In genomic region chr3:16174976-16175901, GRCh38 we compare ENCODE assay signal across 17 cellular contexts. TPM values are rescaled to one million over a fixed set of nuclear protein-coding genes. Genes with fewer than 3 reads are reported as not detected.
DNase-seq lines count a peak whose midpoint lies in the region; ATAC-seq and TF ChIP-seq lines count a peak whose summit lies in the region.
"Had no signal": no experiment of that assay in that cellular context is flagged by ENCODE, and none has a peak within 500 bp of the region (broad histone marks: within the 10 kb centered on the region; RNA-seq: fewer than 3 reads in every experiment).

No MANE protein-coding gene starts in this region.

- H3K9ac ChIP-seq in mammary epithelial cell (ENCODE audit: insufficient read depth, low read length) = no peak overlapping the region

- peak overlapping the region; percentile 24 for H3K27ac Mint-ChIP-seq in MCF 10A (ENCODE audit: low read depth, unreplicated experiment)
- H3K27ac Mint-ChIP-seq: activated CD8-positive, alpha-beta T cell treated with anti-CD3 and anti-CD28 coated beads for 36 hours; activated naive CD8-positive, alpha-beta T cell treated with anti-CD3 and anti-CD28 coated beads for 36 hours; effector memory CD8-positive, alpha-beta T cell; natural killer cell treated with Interleukin-12 subunit alpha and Interleukin-12 subunit beta and Interleukin-15 and Interleukin-18, amount 100 ng/mL, for 72 hours; stimulated activated effector memory CD8-positive, alpha-beta T cell treated with anti-CD3 and anti-CD28 coated beads, Interleukin-12 subunit alpha, Interleukin-12 subunit beta, amount 100 ng/mL, for 72 hours had no signal

- H3K36me3 ChIP-seq in mammary epithelial cell (ENCODE audit: insufficient read depth, low read length) (no peaks in the 10 kb centered on the region), ovary (no peaks in the 10 kb centered on the region), urinary bladder (ENCODE audit: insufficient read depth) (no peaks in the 10 kb centered on the region)

- H3K27me3 ChIP-seq in mammary epithelial cell (ENCODE audit: insufficient read depth, low read length) (peaks cover 5% of the 10 kb centered on the region), ovary (no peaks in the 10 kb centered on the region)

- no peaks in the 10 kb centered on the region for H4K20me1 ChIP-seq in mammary epithelial cell (ENCODE audit: insufficient read depth, low read length)

- TF ChIP-seq CTCF in MCF 10A (IDR thresholded peaks at IDR 0.05; ENCODE audit: unreplicated experiment) = no peak
- no peak for TF ChIP-seq CTCF in mammary epithelial cell (conservative IDR thresholded peaks at IDR 0.05 in 1 of 2, IDR thresholded peaks at IDR 0.05 in 1 of 2; ENCODE audit: extremely low read depth in 1 of 2, insufficient read depth in 1 of 2, low read depth in 1 of 2, low read length in 2 of 2)
- no peak for TF ChIP-seq CTCF in fibroblast of villous mesenchyme (IDR thresholded peaks at IDR 0.05; ENCODE audit: insufficient read depth, low read depth, low read length)
- no peak for TF ChIP-seq CTCF in ovary (IDR thresholded peaks at IDR 0.05)

- POLR2A ChIA-PET in MCF 10A (lab: Yijun Ruan, JAX) = interaction anchor here (0.6 to 3.0 kb wide), 9 partner anchors 8 to 353 kb away, joined by 3 to 26 read pairs (median 5); no protein-coding TSS in a partner anchor

- H3K79me2 ChIP-seq in mammary epithelial cell (ENCODE audit: insufficient read depth, low read length) = no peaks in the 10 kb centered on the region

- in situ Hi-C loops in mammary epithelial cell (cut with MboI; ENCODE audit: low sequenced_read_pairs in 2 of 2) = loop anchor here in 1 of 2 donors (10.0 kb wide), 1 partner anchor 130 kb away; no protein-coding TSS in a partner anchor

- TSS peak; percentile 70 for BruUV-seq in MCF 10A (replicated peaks; lab: Mats Ljungman, UMichigan)
- BruUV-seq in mammary epithelial cell (replicated peaks; lab: Mats Ljungman, UMichigan) = no TSS peak

- H3K27ac ChIP-seq in mammary epithelial cell (ENCODE audit: insufficient read depth, low read depth, low read length) = no peak overlapping the region
- H3K27ac ChIP-seq in ovary = peak overlapping the region in 1 of 2 donors; percentile 31
- no peak overlapping the region for H3K27ac ChIP-seq in urinary bladder (ENCODE audit: low read depth)

- TF ChIP-seq POLR2A in ovary (IDR thresholded peaks at IDR 0.05) = no peak

- ATAC-seq in HG03520 (IDR thresholded peaks at IDR 0.05; ENCODE audit: unreplicated experiment) = no peak
- ATAC-seq: activated CD8-positive, alpha-beta T cell treated with anti-CD3 and anti-CD28 coated beads for 36 hours; effector memory CD8-positive, alpha-beta T cell; K562; natural killer cell treated with Interleukin-12 subunit alpha and Interleukin-12 subunit beta and Interleukin-15 and Interleukin-18, amount 100 ng/mL, for 72 hours had no signal

- H3K4me1 ChIP-seq in mammary epithelial cell (ENCODE audit: insufficient read depth, low read length) (peaks cover 5% of the 10 kb centered on the region), ovary (ENCODE audit: insufficient read depth) (peaks cover 14% of the 10 kb centered on the region), urinary bladder (ENCODE audit: insufficient read depth) (no peaks in the 10 kb centered on the region)

- H3K4me3 Mint-ChIP-seq in MCF 10A (ENCODE audit: unreplicated experiment) = peak overlapping the region; percentile 73
- H3K4me3 Mint-ChIP-seq: activated CD8-positive, alpha-beta T cell treated with anti-CD3 and anti-CD28 coated beads for 36 hours; activated naive CD8-positive, alpha-beta T cell treated with anti-CD3 and anti-CD28 coated beads for 36 hours; effector memory CD8-positive, alpha-beta T cell; natural killer cell treated with Interleukin-12 subunit alpha and Interleukin-12 subunit beta and Interleukin-15 and Interleukin-18, amount 100 ng/mL, for 72 hours; stimulated activated effector memory CD8-positive, alpha-beta T cell treated with anti-CD3 and anti-CD28 coated beads, Interleukin-12 subunit alpha, Interleukin-12 subunit beta, amount 100 ng/mL, for 72 hours had no signal

- no peak overlapping the region for H3K4me3 ChIP-seq in mammary epithelial cell (replicated peaks in 1 of 3; ENCODE audit: insufficient read depth in 1 of 3, low read depth in 2 of 3, low read length in 3 of 3)
- H3K4me3 ChIP-seq in fibroblast of villous mesenchyme (ENCODE audit: low read depth, low read length) = peak overlapping the region; percentile 15
- H3K4me3 ChIP-seq in ovary = peak overlapping the region; percentile 38
- peak overlapping the region; percentile 27 for H3K4me3 ChIP-seq in urinary bladder (ENCODE audit: low read depth, low read length)
- H3K4me3 ChIP-seq: K562 had no signal

- peaks cover 11% of the 10 kb centered on the region for H3K36me3 Mint-ChIP-seq in MCF 10A (ENCODE audit: insufficient read depth, unreplicated experiment)
- H3K36me3 Mint-ChIP-seq: activated naive CD8-positive, alpha-beta T cell treated with anti-CD3 and anti-CD28 coated beads for 36 hours; natural killer cell treated with Interleukin-12 subunit alpha and Interleukin-12 subunit beta and Interleukin-15 and Interleukin-18, amount 100 ng/mL, for 72 hours; stimulated activated effector memory CD8-positive, alpha-beta T cell treated with anti-CD3 and anti-CD28 coated beads, Interleukin-12 subunit alpha, Interleukin-12 subunit beta, amount 100 ng/mL, for 72 hours had no signal

- H3K9me3 Mint-ChIP-seq in MCF 10A (ENCODE audit: unreplicated experiment) = no peaks in the 10 kb centered on the region
- H3K9me3 Mint-ChIP-seq: activated CD8-positive, alpha-beta T cell treated with anti-CD3 and anti-CD28 coated beads for 36 hours; activated naive CD8-positive, alpha-beta T cell treated with anti-CD3 and anti-CD28 coated beads for 36 hours; effector memory CD8-positive, alpha-beta T cell; natural killer cell treated with Interleukin-12 subunit alpha and Interleukin-12 subunit beta and Interleukin-15 and Interleukin-18, amount 100 ng/mL, for 72 hours; stimulated activated effector memory CD8-positive, alpha-beta T cell treated with anti-CD3 and anti-CD28 coated beads, Interleukin-12 subunit alpha, Interleukin-12 subunit beta, amount 100 ng/mL, for 72 hours had no signal

- no peaks in the 10 kb centered on the region for H3K9me3 ChIP-seq in mammary epithelial cell (replicated peaks; ENCODE audit: insufficient read depth, low read length)
- no peaks in the 10 kb centered on the region for H3K9me3 ChIP-seq in ovary

- CTCF ChIA-PET in MCF 10A (lab: Yijun Ruan, JAX) = interaction anchor here (0.6 to 11.9 kb wide), 9 partner anchors 73 to 361 kb away, joined by 3 to 183 read pairs (median 3); no protein-coding TSS in a partner anchor
- CTCF ChIA-PET in mammary epithelial cell (lab: Charles Lee; ENCODE audit: low non-redundant PET) = interaction anchor here (0.5 kb wide), 1 partner anchor 411 kb away, joined by 3 read pairs; no protein-coding TSS in a partner anchor

- H2AFZ ChIP-seq in mammary epithelial cell (ENCODE audit: low read depth, low read length) = no peak overlapping the region

- DNase-seq in MCF 10A (ENCODE audit: unreplicated experiment) = no peak
- no peak for DNase-seq in mammary epithelial cell
- DNase-seq in fibroblast of villous mesenchyme (ENCODE audit: low read depth) = no peak
- DNase-seq in ovary = no peak
- DNase-seq in HT-29 (ENCODE audit: low spot score) = no peak
- DNase-seq in NCI-H446 (lab: John Stamatoyannopoulos, UW) = no peak
- DNase-seq: activated CD8-positive, alpha-beta T cell treated with anti-CD3 and anti-CD28 coated beads for 36 hours; activated naive CD8-positive, alpha-beta T cell treated with anti-CD3 and anti-CD28 coated beads for 36 hours; effector memory CD8-positive, alpha-beta T cell; NCI-H2081; T-helper 2 cell had no signal

- TF ChIP-seq EP300 in ovary (IDR thresholded peaks at IDR 0.05) = no peak

- dilution Hi-C loops in mammary epithelial cell (cut with HindIII; ENCODE audit: low sequenced_read_pairs) = no loop called here

- H3K27me3 Mint-ChIP-seq in MCF 10A (ENCODE audit: insufficient read depth, unreplicated experiment) = no peaks in the 10 kb centered on the region

- 86% methylated on average over 17 of the region's 19 CpGs for WGBS in mammary epithelial cell (ENCODE audit: low coverage, missing lambda C conversion rate)
- WGBS in ovary, 3 donors = 83 to 92% (median 85%) methylated on average over 19 of the region's 19 CpGs
- WGBS in urinary bladder = 89% methylated on average over 19 of the region's 19 CpGs

- intact Hi-C loops in MCF 10A (cut with micrococcal nuclease) (loop anchor here (1.0 to 5.0 kb wide), 2 partner anchors 73 to 127 kb away; no protein-coding TSS in a partner anchor), mammary epithelial cell (cut with micrococcal nuclease) (loop anchor here (1.0 to 5.0 kb wide), 2 partner anchors 73 to 115 kb away; no protein-coding TSS in a partner anchor), ovary (cut with DNase I) (loop anchor here (5.0 to 10.0 kb wide), 5 partner anchors 80 to 363 kb away; no protein-coding TSS in a partner anchor)

- no peak overlapping the region for H3K4me2 ChIP-seq in mammary epithelial cell (ENCODE audit: insufficient read depth, low read depth, low read length)

- peaks cover 57% of the 10 kb centered on the region for H3K4me1 Mint-ChIP-seq in MCF 10A (ENCODE audit: insufficient read depth, unreplicated experiment)
- H3K4me1 Mint-ChIP-seq: activated naive CD8-positive, alpha-beta T cell treated with anti-CD3 and anti-CD28 coated beads for 36 hours had no signal

RNA-seq across cellular contexts. Expression of gene GALNT15, which starts 0.8 kb away (rescaled TPM):
- total RNA-seq in MCF 10A (2022) (3.0 and 10.2 TPM in 2 replicates), mammary epithelial cell (under 1 TPM in 1 of 2 donors, not detected in 1; under 0.01 TPM), fibroblast of villous mesenchyme (4.7 and 8.4 TPM in 2 replicates), ovary (100 to 1,000 TPM in 1 of 7 donors, 10 to 100 TPM in 6; 14.5 to 118 (median 23.6) TPM), urinary bladder (6.0 TPM)
- polyA plus RNA-seq in mammary epithelial cell (0.05 TPM), ovary (10 to 100 TPM; 28.5 to 33.7 TPM), urinary bladder (121 TPM)
- polyA minus RNA-seq in mammary epithelial cell = not detected
- total RNA-seq in HT-29 (2014; rRNA removed; shearing (Covaris generic)) = not detected in 2 replicates
- total RNA-seq: A172; activated CD8-positive, alpha-beta T cell treated with anti-CD3 and anti-CD28 coated beads for 36 hours; activated naive CD8-positive, alpha-beta T cell treated with anti-CD3 and anti-CD28 coated beads for 36 hours; K562; natural killer cell treated with Interleukin-12 subunit alpha and Interleukin-12 subunit beta and Interleukin-15 and Interleukin-18, amount 100 ng/mL, for 72 hours had no signal
- polyA plus RNA-seq: K562 had no signal

Comparison
In these comparisons a context has a peak if more than half of its experiments do, and no peak if none do; other contexts are left out.
1. H3K4me3 ChIP-seq: peak in fibroblast of villous mesenchyme (single experiment), ovary (single experiment) and urinary bladder (single experiment); none in mammary epithelial cell (0 of 3).